9 cellular contexts compared by ENCODE assay signal in genomic region chr6:89840538-89840937, GRCh38. TPM values are rescaled to one million over a fixed set of nuclear protein-coding genes. Genes with fewer than 3 reads are reported as not detected.
DNase-seq lines count a peak whose midpoint lies in the region; ATAC-seq and TF ChIP-seq lines count a peak whose summit lies in the region.
"Had no signal": no experiment of that assay in that cellular context is flagged by ENCODE, and none has a peak within 500 bp of the region (broad histone marks: within the 10 kb centered on the region; RNA-seq: fewer than 3 reads in every experiment).

No MANE protein-coding gene starts in this region.

- DNase-seq in activated CD8-positive, alpha-beta memory T cell treated with anti-CD3 and anti-CD28 coated beads for 24 hours, result peak; percentile 43
- DNase-seq in activated CD8-positive, alpha-beta memory T cell treated with anti-CD3 and anti-CD28 coated beads, Interleukin-2, amount 50 U/mL, for 4 hours, result no peak
- no peak for DNase-seq in Panc1 (ENCODE audit: low read depth, low spot score)
- DNase-seq in foreskin fibroblast, result peak; percentile 14 to 28
- no peak for DNase-seq in stimulated activated naive B cell treated with anti-CD40 and anti-IgM and Interleukin-4, amounts not matched to agents 10 μg/mL and 1 μg/mL and 100 μg/mL, for 72 hours
- no peak for DNase-seq in activated gamma-delta T cell (lab: John Stamatoyannopoulos, UW)
- no peak for DNase-seq in OCI-LY7 (ENCODE audit: low spot score)
- no peak for DNase-seq in superior temporal gyrus (ENCODE audit: extremely low spot score)

- H3K27me3 ChIP-seq in Panc1 (ENCODE audit: control insufficient read depth, insufficient read depth, low read length), result no peaks in the 10 kb centered on the region

- H2AFZ ChIP-seq in OCI-LY7 (ENCODE audit: low read length), result no peak overlapping the region

- H3K9me3 ChIP-seq in Panc1 (ENCODE audit: control insufficient read depth, insufficient read depth, low read depth, low read length) (no peaks in the 10 kb centered on the region), OCI-LY7 (ENCODE audit: low read length) (no peaks in the 10 kb centered on the region)

- no peaks in the 10 kb centered on the region for H3K9me3 Mint-ChIP-seq in stimulated activated naive B cell treated with anti-CD40 and anti-IgM and Interleukin-4, amounts not matched to agents 10 μg/mL and 1 μg/mL and 100 μg/mL, for 72 hours
- H3K9me3 Mint-ChIP-seq: stimulated activated effector memory CD8-positive, alpha-beta T cell treated with anti-CD3 and anti-CD28 coated beads, Interleukin-12 subunit alpha, Interleukin-12 subunit beta, amount 100 ng/mL, for 72 hours had no signal

- BruUV-seq in Panc1 (replicated peaks; lab: Mats Ljungman, UMichigan) (TSS peak; percentile 5), OCI-LY7 (replicated peaks; lab: Mats Ljungman, UMichigan) (no TSS peak)

- ATAC-seq in Panc1, result peak; percentile 70
- no peak for ATAC-seq in stimulated activated naive B cell treated with anti-CD40 and anti-IgM and Interleukin-4, amounts not matched to agents 10 μg/mL and 1 μg/mL and 100 μg/mL, for 72 hours (replicated peaks)
- ATAC-seq: stimulated activated effector memory CD8-positive, alpha-beta T cell treated with anti-CD3 and anti-CD28 coated beads, Interleukin-12 subunit alpha, Interleukin-12 subunit beta, amount 100 ng/mL, for 72 hours had no signal

- peaks cover 29 to 44% of the 10 kb centered on the region in 2 donors for H3K36me3 Mint-ChIP-seq in stimulated activated naive B cell treated with anti-CD40 and anti-IgM and Interleukin-4, amounts not matched to agents 10 μg/mL and 1 μg/mL and 100 μg/mL, for 72 hours

- H3K4me1 Mint-ChIP-seq in stimulated activated naive B cell treated with anti-CD40 and anti-IgM and Interleukin-4, amounts not matched to agents 10 μg/mL and 1 μg/mL and 100 μg/mL, for 72 hours, result peaks cover 22 to 31% of the 10 kb centered on the region in 2 donors

- POLR2A ChIA-PET in Panc1 (lab: Charles Lee) (no interaction called here), OCI-LY7 (lab: Charles Lee) (interaction anchor here (0.6 to 2.1 kb wide), 4 partner anchors 8 to 569 kb away, joined by 3 to 15 read pairs (median 4); partner anchors contain the start of gene CASP8AP2)

- peaks cover 87% of the 10 kb centered on the region for H3K79me2 ChIP-seq in OCI-LY7 (ENCODE audit: insufficient read depth, low read depth, low read length)

- no peak overlapping the region for H3K4me3 Mint-ChIP-seq in stimulated activated naive B cell treated with anti-CD40 and anti-IgM and Interleukin-4, amounts not matched to agents 10 μg/mL and 1 μg/mL and 100 μg/mL, for 72 hours
- H3K4me3 Mint-ChIP-seq: stimulated activated effector memory CD8-positive, alpha-beta T cell treated with anti-CD3 and anti-CD28 coated beads, Interleukin-12 subunit alpha, Interleukin-12 subunit beta, amount 100 ng/mL, for 72 hours had no signal

- H4K20me1 ChIP-seq in OCI-LY7 (ENCODE audit: insufficient read depth, low read length), result no peaks in the 10 kb centered on the region

- in situ Hi-C loops in Panc1 (cut with HindIII; ENCODE audit: low pct_unique_long_range_greater_than_20kb, low sequenced_read_pairs), result no loop called here

- CTCF ChIA-PET in Panc1 (lab: Charles Lee), result no interaction called here
- CTCF ChIA-PET in OCI-LY7 (lab: Charles Lee; ENCODE audit: unreplicated experiment), result no interaction called here

- intact Hi-C loops in Panc1 (cut with micrococcal nuclease; ENCODE audit: unreplicated experiment) (no loop called here), OCI-LY7 (cut with micrococcal nuclease; ENCODE audit: unreplicated experiment) (no loop called here)

- H3K4me3 ChIP-seq in Panc1 (ENCODE audit: low read depth in 2 of 2, low read length in 2 of 2) (no peak overlapping the region), foreskin fibroblast (ENCODE audit: low read depth in 1 of 2, low read length in 2 of 2) (no peak overlapping the region), OCI-LY7 (ENCODE audit: low read depth, low read length, poor library complexity, severe bottlenecking) (no peak overlapping the region)

- TF ChIP-seq CTCF in Panc1 (IDR thresholded peaks at IDR 0.05) (no peak), foreskin fibroblast (IDR thresholded peaks at IDR 0.05; ENCODE audit: low read depth, low read length) (no peak), OCI-LY7 (conservative IDR thresholded peaks at IDR 0.05; ENCODE audit: low read length) (no peak)

- H3K27ac ChIP-seq in Panc1 (ENCODE audit: low read length) (no peak overlapping the region), OCI-LY7 (ENCODE audit: low read depth, low read length, poor library complexity, severe bottlenecking) (no peak overlapping the region)

- H3K27me3 Mint-ChIP-seq in stimulated activated naive B cell treated with anti-CD40 and anti-IgM and Interleukin-4, amounts not matched to agents 10 μg/mL and 1 μg/mL and 100 μg/mL, for 72 hours, result no peaks in the 10 kb centered on the region

- no peaks in the 10 kb centered on the region for H3K9me2 ChIP-seq in OCI-LY7 (ENCODE audit: insufficient read depth, low read length)

- H3K27ac Mint-ChIP-seq in stimulated activated naive B cell treated with anti-CD40 and anti-IgM and Interleukin-4, amounts not matched to agents 10 μg/mL and 1 μg/mL and 100 μg/mL, for 72 hours, result peak overlapping the region; percentile 69
- H3K27ac Mint-ChIP-seq: stimulated activated effector memory CD8-positive, alpha-beta T cell treated with anti-CD3 and anti-CD28 coated beads, Interleukin-12 subunit alpha, Interleukin-12 subunit beta, amount 100 ng/mL, for 72 hours had no signal

- H3K4me2 ChIP-seq in OCI-LY7 (ENCODE audit: low read length), result no peak overlapping the region

- H3K4me1 ChIP-seq in Panc1 (ENCODE audit: control insufficient read depth, insufficient read depth, low read length) (0 out of 2 replicates have a peak, but pooled peaks cover 3% of the 10 kb centered on the region), OCI-LY7 (ENCODE audit: insufficient read depth, low read length, poor library complexity, severe bottlenecking) (peaks cover 9% of the 10 kb centered on the region)

- H3K36me3 ChIP-seq in Panc1 (ENCODE audit: control insufficient read depth, insufficient read depth, low read length) (no peaks in the 10 kb centered on the region), OCI-LY7 (ENCODE audit: insufficient read depth, low read length) (peaks cover 65% of the 10 kb centered on the region)

RNA-seq across cellular contexts. Expression of gene CASP8AP2, which starts 10.9 kb away (rescaled TPM):
- 22.9 TPM for total RNA-seq in Panc1 (2021; ENCODE audit: unreplicated experiment)
- 7.4 TPM for polyA plus RNA-seq in Panc1 (2012; ENCODE audit: insufficient read length)
- 22.6 and 23.7 TPM in 2 replicates for total RNA-seq in OCI-LY7 (2014; rRNA removed; shearing (Covaris generic))
- 39.5 and 40.0 TPM in 2 replicates for total RNA-seq in OCI-LY7 (2022)

RNA-seq across cellular contexts. Expression of gene MDN1, which starts 20.9 kb away (rescaled TPM):
- 47.8 TPM for total RNA-seq in Panc1 (2021; ENCODE audit: unreplicated experiment)
- polyA plus RNA-seq in Panc1 (2012; ENCODE audit: insufficient read length), result 27.7 TPM
- 42.9 and 48.6 TPM in 2 replicates for total RNA-seq in OCI-LY7 (2014; rRNA removed; shearing (Covaris generic))
- 55.3 and 62.3 TPM in 2 replicates for total RNA-seq in OCI-LY7 (2022)

RNA-seq across cellular contexts. Expression of gene GJA10, which starts 53.7 kb away (rescaled TPM):
- not detected for total RNA-seq in Panc1 (2021; ENCODE audit: unreplicated experiment)
- polyA plus RNA-seq in Panc1 (2012; ENCODE audit: insufficient read length), result not detected
- total RNA-seq in OCI-LY7 (2014; rRNA removed; shearing (Covaris generic)), result not detected in 2 replicates
- total RNA-seq in OCI-LY7 (2022), result not detected in 2 replicates

Comparison
In these comparisons a context has a peak if more than half of its experiments do, and no peak if none do; other contexts are left out.
1. DNase-seq: peak in activated CD8-positive, alpha-beta memory T cell treated with anti-CD3 and anti-CD28 coated beads for 24 hours (single experiment) and foreskin fibroblast (2 of 2); none in activated CD8-positive, alpha-beta memory T cell treated with anti-CD3 and anti-CD28 coated beads, Interleukin-2, amount 50 U/mL, for 4 hours (single experiment), Panc1 (single experiment), stimulated activated naive B cell treated with anti-CD40 and anti-IgM and Interleukin-4, amounts not matched to agents 10 μg/mL and 1 μg/mL and 100 μg/mL, for 72 hours (single experiment), activated gamma-delta T cell (single experiment), OCI-LY7 (single experiment) and superior temporal gyrus (single experiment).